In genomic region chr5:180464603-180464970, GRCh38 we compare ENCODE assay signal across 1 cellular context.
A peak's percentile ranks its signal among the peaks of the same experiment; 100 is the strongest.
TF ChIP-seq lines count a peak whose summit lies in the region.

No MANE protein-coding gene starts in this region.

TF ChIP-seq in HepG2, 621 proteins besides CTCF, POLR2A, EP300 and RAD21:
- TF ChIP-seq MLXIP (CRISPR knock-in tag; IDR thresholded peaks at IDR 0.05; ENCODE audit: borderline replicate concordance) (no peak), ZNF224 (CRISPR knock-in tag; IDR thresholded peaks at IDR 0.05) (no peak), TEAD3 (CRISPR knock-in tag; optimal IDR thresholded peaks at IDR 0.05; ENCODE audit: borderline replicate concordance) (peak; percentile 28), SRSF4 (IDR thresholded peaks at IDR 0.05; ENCODE audit: low read depth, low read length, poor library complexity, severe bottlenecking) (no peak), ZNF234 (CRISPR knock-in tag; conservative IDR thresholded peaks at IDR 0.05) (no peak)
TF ChIP-seq in HepG2: peak in this region for 1.
